30 cellular contexts compared by ENCODE assay signal in the genomic region with DNA sequence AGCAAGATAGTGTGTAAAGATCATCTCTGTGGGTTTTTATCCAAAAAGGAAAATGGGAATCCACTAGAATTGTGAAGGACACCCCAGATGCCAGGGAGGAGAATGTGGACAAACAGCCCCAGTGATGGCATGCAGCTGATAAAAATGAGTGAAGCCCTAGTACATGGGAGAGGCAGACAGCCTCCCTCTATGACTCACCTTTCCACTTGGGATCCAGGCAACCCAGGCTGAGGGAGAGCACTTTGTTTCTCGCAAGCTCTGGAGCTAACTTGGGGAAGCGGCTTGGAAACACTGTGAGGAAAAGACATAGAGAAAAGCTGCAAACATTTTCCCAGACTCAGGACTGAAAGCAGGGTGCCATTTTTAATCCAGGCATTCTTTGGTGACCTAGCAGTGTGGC. TPM values are rescaled to one million over a fixed set of nuclear protein-coding genes. Genes with fewer than 3 reads are reported as not detected.
DNase-seq lines count a peak whose midpoint lies in the region; ATAC-seq, FAIRE-seq and TF ChIP-seq lines count a peak whose summit lies in the region.
"Had no signal": no experiment of that assay in that cellular context is flagged by ENCODE, and none has a peak within 500 bp of the region (broad histone marks: within the 10 kb centered on the region; RNA-seq: fewer than 3 reads in every experiment).

No MANE protein-coding gene starts in this region.

- H3K9ac ChIP-seq in DND-41 (ENCODE audit: low read depth, low read length): no peak overlapping the region
- no peak overlapping the region for H3K9ac ChIP-seq in K562 (ENCODE audit: insufficient read depth in 1 of 2, low read depth in 2 of 2, low read length in 2 of 2)
- H3K9ac ChIP-seq: parathyroid adenoma, SK-N-SH had no signal

- no peak overlapping the region for H3K4me3 ChIP-seq in DND-41 (ENCODE audit: low read depth in 1 of 2, low read length in 2 of 2)
- H3K4me3 ChIP-seq in K562: no peak overlapping the region
- H3K4me3 ChIP-seq: ascending aorta, GM23338, heart right ventricle, right atrium auricular region, spleen, upper lobe of left lung had no signal

- CTCF ChIA-PET in K562 (lab: Yijun Ruan, JAX; ENCODE audit: low intra/inter-chr PET ratio): interaction anchor here (2.1 kb wide), 1 partner anchor 126 kb away, joined by 5 read pairs; no protein-coding TSS in a partner anchor
- CTCF ChIA-PET in activated CD4-positive, alpha-beta memory T cell treated with anti-CD3 and anti-CD28 coated beads for 36 hours (lab: Charles Lee): interaction anchor here (0.6 to 4.2 kb wide), 4 partner anchors 8 to 129 kb away, joined by 3 to 50 read pairs (median 4); no protein-coding TSS in a partner anchor

- POLR2A ChIA-PET in K562 (lab: Yijun Ruan, JAX): interaction anchor here (0.5 kb wide), 1 partner anchor 11 kb away, joined by 3 read pairs; no protein-coding TSS in a partner anchor
- POLR2A ChIA-PET in activated CD4-positive, alpha-beta memory T cell treated with anti-CD3 and anti-CD28 coated beads for 36 hours (lab: Charles Lee): no interaction called here

- TF ChIP-seq CTCF in DND-41 (IDR thresholded peaks at IDR 0.05; ENCODE audit: borderline replicate concordance, extremely low read depth, low read length, poor library complexity, severe bottlenecking) (no peak), K562 (IDR thresholded peaks at IDR 0.05 in 2 of 3, conservative IDR thresholded peaks at IDR 0.05 in 1 of 3; ENCODE audit: insufficient read depth in 2 of 3, low read depth in 1 of 3, low read length in 3 of 3) (no peak)

- no peak for TF ChIP-seq RAD21 in K562 (CRISPR knock-in tag; conservative IDR thresholded peaks at IDR 0.05 in 1 of 2, IDR thresholded peaks at IDR 0.05 in 1 of 2)

- H3K36me3 ChIP-seq in DND-41 (ENCODE audit: insufficient read depth, low read length) (peaks cover 10% of the 10 kb centered on the region; the same call in 1 of the 2 replicates), KOPT-K1 (ENCODE audit: insufficient read depth, low read length) (0 out of 2 replicates have a peak, but pooled peaks cover 5% of the 10 kb centered on the region), K562 (ENCODE audit: control insufficient read depth, insufficient read depth, low read length) (no peaks in the 10 kb centered on the region)

- H3K27me3 ChIP-seq in DND-41 (ENCODE audit: insufficient read depth, low read length, poor library complexity) (no peaks in the 10 kb centered on the region), K562 (ENCODE audit: control insufficient read depth in 2 of 2, insufficient read depth in 2 of 2, low read length in 2 of 2) (no peaks in the 10 kb centered on the region)
- H3K27me3 ChIP-seq: ascending aorta, heart right ventricle, right atrium auricular region, spleen, upper lobe of left lung had no signal

- no peak overlapping the region for H2AFZ ChIP-seq in DND-41 (ENCODE audit: low read depth, low read length)
- no peak overlapping the region for H2AFZ ChIP-seq in K562 (ENCODE audit: low read depth, low read length)
- H2AFZ ChIP-seq: GM23338, parathyroid adenoma had no signal

- H3K27ac Mint-ChIP-seq in activated CD4-positive, alpha-beta memory T cell treated with anti-CD3 and anti-CD28 coated beads for 36 hours: no peak overlapping the region
- H3K27ac Mint-ChIP-seq: activated CD8-positive, alpha-beta T cell treated with anti-CD3 and anti-CD28 coated beads, Interleukin-2, amount 10 ng/mL, durations not matched to agents 7 days and 5 days; activated naive CD8-positive, alpha-beta T cell treated with anti-CD3 and anti-CD28 coated beads for 36 hours; GM23338; nephron progenitor cell had no signal

- no peak for TF ChIP-seq POLR2A in K562 (conservative IDR thresholded peaks at IDR 0.05)

- no peaks in the 10 kb centered on the region for H3K9me1 ChIP-seq in K562 (ENCODE audit: control insufficient read depth, insufficient read depth, low read length)

- H3K27ac ChIP-seq in DND-41 (ENCODE audit: low read length) (peak overlapping the region; percentile 69; the same call in 1 of the 2 replicates), KOPT-K1 (ENCODE audit: low read depth, low read length, poor library complexity, severe bottlenecking) (peak overlapping the region; percentile 21), K562 (ENCODE audit: extremely low read depth, low read depth, low read length) (no peak overlapping the region)
- H3K27ac ChIP-seq: ascending aorta, heart right ventricle, parathyroid adenoma, right atrium auricular region, spleen, upper lobe of left lung had no signal

- H3K9me3 ChIP-seq in DND-41 (ENCODE audit: insufficient read depth, low read length, severe bottlenecking) (peaks cover 7% of the 10 kb centered on the region), KOPT-K1 (ENCODE audit: insufficient read depth, low read length, poor library complexity, severe bottlenecking) (peaks cover 19% of the 10 kb centered on the region), K562 (replicated peaks; ENCODE audit: control insufficient read depth, insufficient read depth, low read depth, low read length) (no peaks in the 10 kb centered on the region)
- H3K9me3 ChIP-seq: right atrium auricular region, upper lobe of left lung had no signal

- H3K36me3 Mint-ChIP-seq in activated CD4-positive, alpha-beta memory T cell treated with anti-CD3 and anti-CD28 coated beads for 36 hours: peaks cover 31% of the 10 kb centered on the region

- ATAC-seq in DND-41 (ENCODE audit: insufficient read depth, low read depth) (no peak), K562 (no peak), HG03097 (IDR thresholded peaks at IDR 0.05; ENCODE audit: low FRiP score, unreplicated experiment) (no peak), HG02938 (IDR thresholded peaks at IDR 0.05; ENCODE audit: unreplicated experiment) (no peak)
- ATAC-seq: activated CD8-positive, alpha-beta T cell treated with anti-CD3 and anti-CD28 coated beads, Interleukin-2, amount 10 ng/mL, durations not matched to agents 7 days and 5 days; GM23338; T-helper 17 cell had no signal

- H3K79me2 ChIP-seq in DND-41 (ENCODE audit: insufficient read depth, low read length) (no peaks in the 10 kb centered on the region), K562 (ENCODE audit: control insufficient read depth, insufficient read depth, low read length) (no peaks in the 10 kb centered on the region)
- H3K79me2 ChIP-seq: parathyroid adenoma had no signal

- H3K4me3 Mint-ChIP-seq in activated CD4-positive, alpha-beta memory T cell treated with anti-CD3 and anti-CD28 coated beads for 36 hours: no peak overlapping the region
- H3K4me3 Mint-ChIP-seq: activated CD8-positive, alpha-beta T cell treated with anti-CD3 and anti-CD28 coated beads, Interleukin-2, amount 10 ng/mL, durations not matched to agents 7 days and 5 days; activated naive CD8-positive, alpha-beta T cell treated with anti-CD3 and anti-CD28 coated beads for 36 hours; GM23338; nephron progenitor cell; T-helper 17 cell had no signal

- intact Hi-C loops in K562 (cut with micrococcal nuclease): loop anchor here (5.0 kb wide), 1 partner anchor 180 kb away; a partner anchor contains a TSS
- intact Hi-C loops in cardiac septum (cut with DNase I): loop anchor here (10.0 kb wide), 1 partner anchor 262 kb away; no protein-coding TSS in a partner anchor
- intact Hi-C loops in activated CD4-positive, alpha-beta memory T cell treated with anti-CD3 and anti-CD28 coated beads for 36 hours (cut with micrococcal nuclease): loop anchor here (10.0 kb wide), 1 partner anchor 478 kb away; a partner anchor contains a TSS

- DNase-seq in DND-41 (no peak), K562 (ENCODE audit: extremely low read depth in 1 of 4, low spot score in 3 of 4) (no peak), kidney tubule cell (ENCODE audit: low spot score) (peak; percentile 9), cardiac septum (ENCODE audit: low spot score) (no peak)
- no peak for DNase-seq in activated CD4-positive, alpha-beta memory T cell treated with anti-CD3 and anti-CD28 coated beads for 36 hours
- DNase-seq: ACHN; activated CD4-positive, alpha-beta T cell treated with anti-CD3 and anti-CD28 coated beads for 1 hour; activated CD8-positive, alpha-beta T cell treated with anti-CD3 and anti-CD28 coated beads, Interleukin-2, amount 10 ng/mL, durations not matched to agents 7 days and 5 days; activated effector memory CD4-positive, alpha-beta T cell treated with Interleukin-2 at 50 U/mL for 16 hours; activated naive CD8-positive, alpha-beta T cell treated with anti-CD3 and anti-CD28 coated beads for 36 hours; activated T-cell treated with anti-CD3 and anti-CD28 coated beads for 4 hours; COR-L47; DMS79 treated with DMSO at 0.1 percent for 48 hours; heart right ventricle; mammary epithelial cell; nephron progenitor cell; SK-N-SH; spleen; stimulated activated CD4-positive, alpha-beta T cell treated with anti-CD3 and anti-CD28 coated beads, Interleukin-2, amount 100 ng/mL, for 48 hours; T-helper 17 cell; upper lobe of left lung had no signal

- H3K4me1 Mint-ChIP-seq in activated CD4-positive, alpha-beta memory T cell treated with anti-CD3 and anti-CD28 coated beads for 36 hours (ENCODE audit: low read depth): peaks cover 28% of the 10 kb centered on the region

- no peak for FAIRE-seq in K562 (lab: Jason Lieb, UNC)
- FAIRE-seq: endothelial cell of umbilical vein, GM12891 had no signal

- WGBS in K562 (ENCODE audit: insufficient coverage, low coverage, missing lambda C conversion rate): no CpG with 5 or more reads among the region's 2 CpGs

- H3K4me2 ChIP-seq in DND-41 (ENCODE audit: insufficient read depth, low read length) (no peak overlapping the region), K562 (ENCODE audit: insufficient read depth, low read length) (no peak overlapping the region)
- H3K4me2 ChIP-seq: GM23338, SK-N-SH had no signal

- in situ Hi-C loops in K562 (cut with MboI): loop anchor here (5.0 to 25.0 kb wide), 2 partner anchors 130 to 450 kb away; no protein-coding TSS in a partner anchor

- TF ChIP-seq EP300 in K562 (IDR thresholded peaks at IDR 0.05; ENCODE audit: low read length): no peak

- H3K4me1 ChIP-seq in DND-41 (ENCODE audit: insufficient read depth, low read length) (peaks cover 4% of the 10 kb centered on the region), K562 (replicated peaks in 1 of 2; ENCODE audit: control insufficient read depth in 2 of 2, insufficient read depth in 2 of 2, low read length in 2 of 2) (no peaks in the 10 kb centered on the region)
- H3K4me1 ChIP-seq: ascending aorta, parathyroid adenoma, upper lobe of left lung had no signal

- no peaks in the 10 kb centered on the region for H3K27me3 Mint-ChIP-seq in activated CD4-positive, alpha-beta memory T cell treated with anti-CD3 and anti-CD28 coated beads for 36 hours
- H3K27me3 Mint-ChIP-seq: activated naive CD8-positive, alpha-beta T cell treated with anti-CD3 and anti-CD28 coated beads for 36 hours; T-helper 17 cell had no signal

- peaks cover 10% of the 10 kb centered on the region for H3K9me3 Mint-ChIP-seq in activated CD4-positive, alpha-beta memory T cell treated with anti-CD3 and anti-CD28 coated beads for 36 hours

- BruUV-seq in K562 (replicated peaks; lab: Mats Ljungman, UMichigan): no TSS peak

- H4K20me1 ChIP-seq in DND-41 (ENCODE audit: insufficient read depth, low read length) (no peaks in the 10 kb centered on the region), K562 (replicated peaks; ENCODE audit: control insufficient read depth, insufficient read depth, low read length) (no peaks in the 10 kb centered on the region)

RNA-seq across cellular contexts. Expression of a gene that starts 5.3 kb away (rescaled TPM):
- total RNA-seq in K562 (2011; cell fraction: chromatin; rRNA removed; ENCODE audit: low replicate concordance): 0.19 and 2.0 TPM in 2 replicates
- total RNA-seq in K562 (2011; cell fraction: nucleolus; rRNA removed): not detected in 2 replicates
- not detected in 2 replicates for total RNA-seq in K562 (2011; cell fraction: nucleoplasm; rRNA removed)
- 0.20 and 0.68 TPM in 2 replicates for total RNA-seq in K562 (2014; rRNA removed)
- total RNA-seq in K562 (2014; rRNA removed; fragmentation: Illumina TruSeq; extraction: Trizol): 0.22 and 0.61 TPM in 2 replicates
- 0.07 and 0.53 TPM in 2 replicates for total RNA-seq in K562 (2015; rRNA removed; fragmentation: Illumina TruSeq; extraction: Trizol)
- 0.20 and 0.35 TPM in 2 replicates for total RNA-seq in K562 (2021)
- polyA plus RNA-seq in K562 (2011; rRNA removed): 0.41 TPM in 1 of 2 replicates, not detected in the other
- not detected in 2 replicates for polyA plus RNA-seq in K562 (2011; cell fraction: cytosol; rRNA removed)
- 0.07 and 0.81 TPM in 2 replicates for polyA plus RNA-seq in K562 (2011; cell fraction: nucleus; rRNA removed)
- polyA plus RNA-seq in K562 (2012): 0.08 and 0.47 TPM in 2 replicates
- polyA plus RNA-seq in K562 (2014; fragmentation: Illumina TruSeq; extraction: Trizol): 0.26 and 0.27 TPM in 2 replicates
- polyA plus RNA-seq in K562 (2014; fragmentation: Nextera tagmentation; extraction: Ambion mirVana): under 1 TPM in 1 of 2 experiments, not detected in 1; 0.10 TPM
- polyA plus RNA-seq in K562 (2014; rRNA removed): 0.09 and 0.20 TPM in 2 replicates
- polyA minus RNA-seq in K562 (2011; rRNA and poly(A)+ RNA removed): 0.48 TPM in 1 of 2 replicates, not detected in the other
- polyA minus RNA-seq in K562 (2011; cell fraction: cytosol; rRNA and poly(A)+ RNA removed): not detected in 2 replicates
- polyA minus RNA-seq in K562 (2011; cell fraction: nucleus; rRNA and poly(A)+ RNA removed): 0.27 and 0.44 TPM in 2 replicates
- total RNA-seq in cardiac septum: 12.0 TPM
- total RNA-seq in activated CD4-positive, alpha-beta memory T cell treated with anti-CD3 and anti-CD28 coated beads for 36 hours: under 1 TPM; 0.63 to 0.67 TPM
